In the genomic region with DNA sequence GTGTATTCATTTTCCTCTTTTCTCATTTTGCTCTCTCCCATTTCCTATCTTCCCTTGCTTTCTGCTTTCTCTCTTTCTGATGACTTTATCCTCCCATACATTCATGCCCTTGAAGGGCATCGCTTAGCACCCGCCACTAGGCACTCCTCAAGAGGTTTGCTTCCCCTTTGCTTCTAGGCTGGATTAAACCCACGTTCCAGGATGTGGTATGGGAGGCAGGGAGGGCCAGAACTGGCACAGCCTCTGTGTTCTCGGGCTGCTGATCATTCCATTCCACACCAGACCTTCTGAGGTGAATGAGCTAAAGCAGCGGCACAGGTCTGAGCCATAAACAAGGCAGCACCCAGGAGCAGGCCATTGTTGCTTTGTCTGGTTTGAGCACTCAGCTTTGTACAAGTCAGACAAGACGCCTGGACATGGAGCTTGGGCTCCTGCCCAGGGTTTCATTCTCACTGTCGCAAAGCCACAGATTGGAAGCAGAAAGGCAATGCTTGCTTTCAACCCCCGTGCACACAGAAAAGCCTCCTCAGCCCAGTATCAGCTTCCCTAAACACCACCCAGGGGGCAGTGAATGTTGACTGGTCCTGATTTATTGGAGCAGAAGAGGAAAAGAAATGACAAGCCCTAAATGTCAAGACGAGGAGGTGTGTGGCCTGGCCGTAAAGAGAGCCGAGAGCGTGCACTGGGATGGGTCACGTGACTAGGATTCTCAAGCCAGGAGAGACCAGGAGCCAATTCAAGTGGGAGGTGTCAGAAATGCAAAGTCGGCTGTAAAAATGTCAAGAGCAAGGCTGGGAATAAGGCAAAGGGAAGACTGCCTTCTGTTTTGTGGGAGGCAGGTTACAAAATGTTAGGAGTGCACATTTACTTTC, we compare ENCODE assay signal across 1 cellular context.
TF ChIP-seq lines count a peak whose summit lies in the region.

No MANE protein-coding gene starts in this region.

TF ChIP-seq in K562, 482 proteins besides CTCF, POLR2A, EP300 and RAD21 (continued from another document):
- peak; percentile 92 for TF ChIP-seq RAD51 (IDR thresholded peaks at IDR 0.05; ENCODE audit: borderline replicate concordance, low read depth)
- TF ChIP-seq TFE3 (CRISPR knock-in tag; IDR thresholded peaks at IDR 0.05), result peak; percentile 91
- TF ChIP-seq BHLHE40 (IDR thresholded peaks at IDR 0.05; ENCODE audit: low read length), result 0 out of 2 replicates have a peak, but pooled peaks have one; percentile 18
